ENCODE assay signal across 16 cellular contexts in genomic region chr6:136188492-136188891, GRCh38.
DNase-seq lines count a peak whose midpoint lies in the region; TF ChIP-seq lines count a peak whose summit lies in the region.
"Had no signal": no experiment of that assay in that cellular context is flagged by ENCODE, and none has a peak within 500 bp of the region (broad histone marks: within the 10 kb centered on the region; RNA-seq: fewer than 3 reads in every experiment).

No MANE protein-coding gene starts in this region.

- peaks cover 7% of the 10 kb centered on the region for H3F3A ChIP-seq in neural cell (ENCODE audit: insufficient read depth, low read length, poor library complexity, severe bottlenecking)

- peak overlapping the region; percentile 55 for H3K9ac ChIP-seq in neural cell (ENCODE audit: low read length)

- no peaks in the 10 kb centered on the region for H4K20me1 ChIP-seq in neural cell (ENCODE audit: insufficient read depth)

- H2AFZ ChIP-seq in neural cell (ENCODE audit: low read depth, low read length), result peak overlapping the region; percentile 2
- H2AFZ ChIP-seq: GM23338 had no signal

- no peaks in the 10 kb centered on the region for H3K9me3 ChIP-seq in neural cell (ENCODE audit: low read length)
- H3K9me3 ChIP-seq in spleen, result no peaks in the 10 kb centered on the region
- H3K9me3 ChIP-seq: A549 had no signal

- H3K79me2 ChIP-seq in neural cell (replicated peaks; ENCODE audit: insufficient read depth, low read length), result no peaks in the 10 kb centered on the region

- H3K27ac ChIP-seq in neural cell (ENCODE audit: low read length) (peak overlapping the region; percentile 93), spleen (no peak overlapping the region)
- H3K27ac ChIP-seq: A549 had no signal

- H3K9me2 ChIP-seq in neural cell (ENCODE audit: insufficient read depth, low read length), result no peaks in the 10 kb centered on the region

- TF ChIP-seq POLR2A in spleen (IDR thresholded peaks at IDR 0.05), result no peak

- no peak for TF ChIP-seq CTCF in neural cell (IDR thresholded peaks at IDR 0.05; ENCODE audit: poor library complexity, severe bottlenecking)
- no peak for TF ChIP-seq CTCF in spleen (IDR thresholded peaks at IDR 0.05 in 8 of 11, conservative IDR thresholded peaks at IDR 0.05 in 3 of 11)

- no peaks in the 10 kb centered on the region for H3K27me3 ChIP-seq in neural cell (ENCODE audit: insufficient read depth, low read depth, low read length)
- H3K27me3 ChIP-seq in spleen (replicated peaks in 1 of 7), result no peaks in the 10 kb centered on the region

- WGBS in spleen, 5 donors, result 60 to 85% (median 77%) methylated on average over 2 of the region's 2 CpGs

- DNase-seq in NCI-H82 (lab: John Stamatoyannopoulos, UW) (peak; percentile 51), NCI-H82 treated with DMSO at 0.1 percent for 48 hours (lab: John Stamatoyannopoulos, UW; ENCODE audit: unreplicated experiment) (no peak), SK-N-DZ (ENCODE audit: low spot score) (peak; percentile 47), spleen (no peak), head of caudate nucleus (no peak), NCI-H526 treated with DMSO at 0.1 percent for 48 hours (lab: John Stamatoyannopoulos, UW) (no peak)
- DNase-seq: CD8-positive, alpha-beta T cell; COR-L47; DMS153; DMS79 treated with DMSO at 0.1 percent for 48 hours; EL; GDM1; H7 had no signal

- H3K4me2 ChIP-seq in neural cell (ENCODE audit: low read length), result peak overlapping the region; percentile 47
- H3K4me2 ChIP-seq: A549, GM23338 had no signal

- H3K4me1 ChIP-seq in spleen, result peaks cover 0 to 5% (median 0%) of the 10 kb centered on the region in 6 donors
- H3K4me1 ChIP-seq: A549 had no signal

- TF ChIP-seq EP300 in neural cell (conservative IDR thresholded peaks at IDR 0.05; ENCODE audit: poor library complexity, severe bottlenecking), result peak; percentile 94

- H3K36me3 ChIP-seq in neural cell (ENCODE audit: insufficient read depth, low read length), result no peaks in the 10 kb centered on the region
- peaks cover 0 to 12% (median 0%) of the 10 kb centered on the region in 6 donors for H3K36me3 ChIP-seq in spleen

- intact Hi-C loops in spleen (cut with DNase I; ENCODE audit: low total_unique reads) (no loop called here), head of caudate nucleus (cut with DNase I) (no loop called here)

- TF ChIP-seq RAD21 in neural cell (conservative IDR thresholded peaks at IDR 0.05), result peak; percentile 47

- H3K4me3 ChIP-seq in neural cell (ENCODE audit: low read length) (peak overlapping the region; percentile 44), spleen (no peak overlapping the region)
- H3K4me3 ChIP-seq: A549, GM23338 had no signal

TF ChIP-seq in neural cell, 6 proteins besides CTCF, POLR2A, EP300 and RAD21:
- TF ChIP-seq EZH2 (IDR thresholded peaks at IDR 0.05; ENCODE audit: borderline replicate concordance, insufficient read depth, low read length, poor library complexity, severe bottlenecking) (no peak), MXI1 (conservative IDR thresholded peaks at IDR 0.05; ENCODE audit: poor library complexity, severe bottlenecking) (peak; percentile 44), POLR2AphosphoS5 (IDR thresholded peaks at IDR 0.05) (peak; percentile 63), REST (IDR thresholded peaks at IDR 0.05; ENCODE audit: borderline replicate concordance) (peak; percentile 80), SMC3 (conservative IDR thresholded peaks at IDR 0.05; ENCODE audit: poor library complexity) (peak; percentile 43)

Comparison
In these comparisons a context has a peak if more than half of its experiments do, and no peak if none do; other contexts are left out.
1. DNase-seq: peak in NCI-H82 (single experiment) and SK-N-DZ (single experiment); none in NCI-H82 treated with DMSO at 0.1 percent for 48 hours (single experiment), spleen (single experiment), head of caudate nucleus (0 of 42) and NCI-H526 treated with DMSO at 0.1 percent for 48 hours (single experiment).